Comparison of ENCODE assay signal across 15 cellular contexts in the genomic region with DNA sequence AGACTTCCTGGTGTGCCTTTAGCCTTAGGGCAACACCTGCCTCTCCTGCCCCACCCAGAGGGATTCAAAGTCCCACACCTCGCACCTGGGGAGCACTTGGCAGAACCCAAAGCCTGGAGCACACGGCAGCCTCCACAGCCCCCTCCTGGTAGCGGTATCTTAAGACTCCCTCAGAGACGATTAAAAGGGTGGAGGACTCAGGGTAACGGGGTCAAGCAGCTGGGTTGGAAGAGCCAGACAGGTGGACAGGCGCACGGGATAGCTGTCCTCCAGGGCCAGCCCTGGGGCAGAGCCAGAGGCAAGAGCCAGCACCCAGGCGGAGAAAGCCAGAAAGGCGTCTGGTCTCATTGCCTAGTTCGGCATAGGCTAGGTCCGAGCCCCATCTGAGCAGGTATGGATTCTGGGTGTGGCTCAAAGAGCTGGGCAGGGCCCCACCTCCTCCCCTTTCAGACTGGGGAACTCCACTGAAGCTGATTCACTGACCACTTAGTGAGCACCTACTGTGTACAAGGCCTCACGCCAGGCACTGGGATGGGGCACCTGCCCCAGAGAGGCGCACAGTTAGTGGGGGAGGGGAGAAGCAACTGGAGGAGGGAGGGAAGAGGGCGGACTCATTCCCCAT. TPM values are rescaled to one million over a fixed set of nuclear protein-coding genes. Genes with fewer than 3 reads are reported as not detected.
DNase-seq lines count a peak whose midpoint lies in the region; ATAC-seq and TF ChIP-seq lines count a peak whose summit lies in the region.
"Had no signal": no experiment of that assay in that cellular context is flagged by ENCODE, and none has a peak within 500 bp of the region (broad histone marks: within the 10 kb centered on the region; RNA-seq: fewer than 3 reads in every experiment).

No MANE protein-coding gene starts in this region.

- H3K27me3 Mint-ChIP-seq in Caco-2 (ENCODE audit: insufficient read depth, unreplicated experiment) (no peaks in the 10 kb centered on the region), IgD-negative memory B cell (peaks cover 1% of the 10 kb centered on the region)
- H3K27me3 Mint-ChIP-seq: activated T-cell treated with anti-CD3 and anti-CD28 coated beads, Interleukin-2, amount 50 U/mL, for 24 hours had no signal

- POLR2A ChIA-PET in Caco-2 (lab: Charles Lee): no interaction called here
- POLR2A ChIA-PET in Panc1 (lab: Charles Lee): no interaction called here

- peak overlapping the region; percentile 53 for H3K27ac Mint-ChIP-seq in Caco-2 (ENCODE audit: unreplicated experiment)
- peak overlapping the region in 2 of 3 donors; percentile 20 to 32 for H3K27ac Mint-ChIP-seq in IgD-negative memory B cell

- H3K4me3 Mint-ChIP-seq in Caco-2 (ENCODE audit: unreplicated experiment) (no peak overlapping the region), IgD-negative memory B cell (peak overlapping the region in 1 of 4 donors; percentile 57)
- H3K4me3 Mint-ChIP-seq: activated T-cell treated with anti-CD3 and anti-CD28 coated beads, Interleukin-2, amount 50 U/mL, for 24 hours had no signal

- H3K4me3 ChIP-seq in Caco-2 (ENCODE audit: low read depth, low read length) (no peak overlapping the region), Panc1 (ENCODE audit: low read depth in 2 of 2, low read length in 2 of 2) (no peak overlapping the region), mucosa of descending colon (no peak overlapping the region)
- H3K4me3 ChIP-seq: heart left ventricle, prostate gland had no signal

- BruUV-seq in Caco-2 (replicated peaks; lab: Mats Ljungman, UMichigan): no TSS peak
- BruUV-seq in Panc1 (replicated peaks; lab: Mats Ljungman, UMichigan): no TSS peak

- ATAC-seq in Panc1 (peak; percentile 14; the same call in 1 of the 2 replicates), mucosa of descending colon (peak; percentile 90), GM18873 (IDR thresholded peaks at IDR 0.05; ENCODE audit: low FRiP score, unreplicated experiment) (no peak)
- ATAC-seq: activated CD4-positive, CD25-positive, alpha-beta regulatory T cell treated with anti-CD3 and anti-CD28 coated beads, Interleukin-2, amount 50 U/mL, for 24 hours; heart left ventricle had no signal

- H3K27me3 ChIP-seq in Caco-2 (replicated peaks; ENCODE audit: control insufficient read depth, insufficient read depth, low read length): no peaks in the 10 kb centered on the region
- H3K27me3 ChIP-seq in Panc1 (ENCODE audit: control insufficient read depth, insufficient read depth, low read length): no peaks in the 10 kb centered on the region

- H3K36me3 Mint-ChIP-seq in Caco-2 (ENCODE audit: insufficient read depth, unreplicated experiment) (peaks cover 56% of the 10 kb centered on the region), IgD-negative memory B cell (peaks cover 3% of the 10 kb centered on the region)

- in situ Hi-C loops in Panc1 (cut with HindIII; ENCODE audit: low pct_unique_long_range_greater_than_20kb, low sequenced_read_pairs): no loop called here

- CTCF ChIA-PET in Caco-2 (lab: Charles Lee): interaction anchor here (0.6 to 1.5 kb wide), 6 partner anchors 10 to 54 kb away, joined by 3 to 4 read pairs (median 4); no protein-coding TSS in a partner anchor
- CTCF ChIA-PET in Panc1 (lab: Charles Lee): interaction anchor here (0.6 kb wide), 1 partner anchor 19 kb away, joined by 5 read pairs; no protein-coding TSS in a partner anchor

- H3K9me3 Mint-ChIP-seq in Caco-2 (ENCODE audit: unreplicated experiment) (no peaks in the 10 kb centered on the region), IgD-negative memory B cell (no peaks in the 10 kb centered on the region)
- H3K9me3 Mint-ChIP-seq: activated T-cell treated with anti-CD3 and anti-CD28 coated beads, Interleukin-2, amount 50 U/mL, for 24 hours had no signal

- no peak for TF ChIP-seq CTCF in Caco-2 (IDR thresholded peaks at IDR 0.05; ENCODE audit: insufficient read depth in 1 of 2, low read depth in 1 of 2, low read length in 1 of 2, severe bottlenecking in 1 of 2, unreplicated experiment in 1 of 2)
- TF ChIP-seq CTCF in Panc1 (IDR thresholded peaks at IDR 0.05): no peak
- TF ChIP-seq CTCF in mucosa of descending colon (IDR thresholded peaks at IDR 0.05): no peak

- H3K36me3 ChIP-seq in Caco-2 (ENCODE audit: control insufficient read depth, insufficient read depth, low read length) (no peaks in the 10 kb centered on the region), Panc1 (ENCODE audit: control insufficient read depth, insufficient read depth, low read length) (no peaks in the 10 kb centered on the region), mucosa of descending colon (ENCODE audit: low read depth) (no peaks in the 10 kb centered on the region)
- H3K36me3 ChIP-seq: prostate gland had no signal

- peaks cover 72% of the 10 kb centered on the region for H3K4me1 ChIP-seq in Caco-2
- no peaks in the 10 kb centered on the region for H3K4me1 ChIP-seq in Panc1 (ENCODE audit: control insufficient read depth, insufficient read depth, low read length)
- peaks cover 3% of the 10 kb centered on the region for H3K4me1 ChIP-seq in mucosa of descending colon (ENCODE audit: low read depth)
- H3K4me1 ChIP-seq: prostate gland had no signal

- H3K9me3 ChIP-seq in Caco-2: no peaks in the 10 kb centered on the region
- H3K9me3 ChIP-seq in Panc1 (ENCODE audit: control insufficient read depth, insufficient read depth, low read depth, low read length): no peaks in the 10 kb centered on the region
- no peaks in the 10 kb centered on the region for H3K9me3 ChIP-seq in mucosa of descending colon
- H3K9me3 ChIP-seq: heart left ventricle, prostate gland had no signal

- intact Hi-C loops in Caco-2 (cut with micrococcal nuclease; ENCODE audit: unreplicated experiment): loop anchor here (1.0 kb wide), 1 partner anchor 48 kb away; no protein-coding TSS in a partner anchor
- intact Hi-C loops in Panc1 (cut with micrococcal nuclease; ENCODE audit: unreplicated experiment): no loop called here
- intact Hi-C loops in mucosa of descending colon (cut with DNase I, micrococcal nuclease): no loop called here

- H3K27ac ChIP-seq in Panc1 (ENCODE audit: low read length): no peak overlapping the region
- H3K27ac ChIP-seq: heart left ventricle, prostate gland had no signal

- peaks cover 45% of the 10 kb centered on the region for H3K4me1 Mint-ChIP-seq in Caco-2 (ENCODE audit: low read depth, unreplicated experiment)
- H3K4me1 Mint-ChIP-seq in IgD-negative memory B cell: peaks cover 20 to 26% (median 22%) of the 10 kb centered on the region in 3 donors

- DNase-seq in Caco-2 (peak; percentile 53 to 80), Panc1 (ENCODE audit: low read depth, low spot score) (no peak), mucosa of descending colon (peak; percentile 70 to 78 (median 76)), middle frontal gyrus (ENCODE audit: extremely low spot score, low spot score) (no peak), glomerular visceral epithelial cell (ENCODE audit: extremely low spot score) (no peak), NCI-H1092 (lab: John Stamatoyannopoulos, UW) (no peak)
- DNase-seq: activated T-cell treated with anti-CD3 and anti-CD28 coated beads, Interleukin-2, amount 50 U/mL, for 24 hours; erythroblast; heart left ventricle; NCI-H226; stimulated activated CD4-positive, alpha-beta T cell treated with anti-CD3 and anti-CD28 coated beads, Interleukin-12 subunit alpha, Interleukin-12 subunit beta, amount 100 ng/mL, for 4 hours had no signal

RNA-seq across cellular contexts. Expression of a gene that starts 55.0 kb away (rescaled TPM):
- total RNA-seq in Caco-2 (2022) (30.9 and 32.7 TPM in 2 replicates), Panc1 (2021; ENCODE audit: unreplicated experiment) (17.2 TPM), mucosa of descending colon (10 to 100 TPM; 18.4 to 23.9 (median 22.2) TPM)
- 8.2 TPM for polyA plus RNA-seq in IgD-negative memory B cell
- polyA plus RNA-seq in Panc1 (2012; ENCODE audit: insufficient read length): 16.2 TPM

RNA-seq across cellular contexts. Expression of a gene that starts 58.5 kb away (rescaled TPM):
- 434 and 461 TPM in 2 replicates for total RNA-seq in Caco-2 (2022)
- polyA plus RNA-seq in IgD-negative memory B cell: 725 TPM
- 302 TPM for total RNA-seq in Panc1 (2021; ENCODE audit: unreplicated experiment)
- 235 TPM for polyA plus RNA-seq in Panc1 (2012; ENCODE audit: insufficient read length)
- total RNA-seq in mucosa of descending colon: 100 to 1,000 TPM in 1 of 3 donors, 10 to 100 TPM in 2; 52.8 to 120 (median 56.8) TPM

Comparison
In these comparisons a context has a peak if more than half of its experiments do, and no peak if none do; other contexts are left out.
1. DNase-seq: peak in Caco-2 (2 of 2) and mucosa of descending colon (3 of 3); none in Panc1 (single experiment), middle frontal gyrus (single experiment), glomerular visceral epithelial cell (single experiment) and NCI-H1092 (single experiment).